1 cellular context compared by ENCODE assay signal in the genomic region with DNA sequence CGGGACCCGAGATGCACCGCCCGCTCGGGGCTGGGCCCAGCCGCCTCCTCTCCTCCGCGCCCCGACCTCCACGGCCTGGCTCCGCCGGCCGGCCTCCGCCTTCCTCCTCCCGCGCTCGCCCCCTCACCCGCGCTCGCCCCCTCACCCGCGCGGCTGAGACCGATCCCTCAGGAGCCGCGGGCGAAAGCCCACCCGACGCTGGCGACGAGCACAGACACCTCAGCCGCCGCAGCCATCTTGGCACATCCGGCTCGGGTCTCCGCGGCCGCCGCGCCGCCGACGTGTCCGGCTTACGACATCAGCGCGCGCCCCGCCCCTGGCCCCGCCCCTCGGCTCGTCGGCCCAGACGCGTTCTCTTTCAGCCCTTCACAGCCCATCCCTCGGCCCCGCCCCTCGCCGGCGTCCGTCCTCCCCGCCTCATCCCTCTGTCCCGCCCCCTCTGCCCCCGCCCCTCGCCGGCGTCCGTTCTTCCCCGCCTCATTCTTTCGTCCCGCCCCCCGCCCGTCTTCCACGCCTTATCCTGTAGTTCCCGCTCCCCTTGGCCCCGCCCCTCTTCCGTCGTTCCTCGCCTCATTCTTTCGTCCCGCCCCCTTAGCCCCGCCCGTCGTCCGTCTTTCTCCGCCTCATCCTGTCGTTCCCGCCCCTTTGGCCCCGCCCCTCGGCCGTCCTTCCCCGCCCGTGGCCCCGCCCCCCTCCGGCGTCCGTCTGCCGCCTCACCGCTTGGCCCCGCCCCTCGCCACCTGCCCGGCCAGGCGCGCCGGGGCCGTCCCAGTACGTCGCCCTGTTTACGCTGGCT.
TF ChIP-seq lines count a peak whose summit lies in the region.

A gene with protein sequence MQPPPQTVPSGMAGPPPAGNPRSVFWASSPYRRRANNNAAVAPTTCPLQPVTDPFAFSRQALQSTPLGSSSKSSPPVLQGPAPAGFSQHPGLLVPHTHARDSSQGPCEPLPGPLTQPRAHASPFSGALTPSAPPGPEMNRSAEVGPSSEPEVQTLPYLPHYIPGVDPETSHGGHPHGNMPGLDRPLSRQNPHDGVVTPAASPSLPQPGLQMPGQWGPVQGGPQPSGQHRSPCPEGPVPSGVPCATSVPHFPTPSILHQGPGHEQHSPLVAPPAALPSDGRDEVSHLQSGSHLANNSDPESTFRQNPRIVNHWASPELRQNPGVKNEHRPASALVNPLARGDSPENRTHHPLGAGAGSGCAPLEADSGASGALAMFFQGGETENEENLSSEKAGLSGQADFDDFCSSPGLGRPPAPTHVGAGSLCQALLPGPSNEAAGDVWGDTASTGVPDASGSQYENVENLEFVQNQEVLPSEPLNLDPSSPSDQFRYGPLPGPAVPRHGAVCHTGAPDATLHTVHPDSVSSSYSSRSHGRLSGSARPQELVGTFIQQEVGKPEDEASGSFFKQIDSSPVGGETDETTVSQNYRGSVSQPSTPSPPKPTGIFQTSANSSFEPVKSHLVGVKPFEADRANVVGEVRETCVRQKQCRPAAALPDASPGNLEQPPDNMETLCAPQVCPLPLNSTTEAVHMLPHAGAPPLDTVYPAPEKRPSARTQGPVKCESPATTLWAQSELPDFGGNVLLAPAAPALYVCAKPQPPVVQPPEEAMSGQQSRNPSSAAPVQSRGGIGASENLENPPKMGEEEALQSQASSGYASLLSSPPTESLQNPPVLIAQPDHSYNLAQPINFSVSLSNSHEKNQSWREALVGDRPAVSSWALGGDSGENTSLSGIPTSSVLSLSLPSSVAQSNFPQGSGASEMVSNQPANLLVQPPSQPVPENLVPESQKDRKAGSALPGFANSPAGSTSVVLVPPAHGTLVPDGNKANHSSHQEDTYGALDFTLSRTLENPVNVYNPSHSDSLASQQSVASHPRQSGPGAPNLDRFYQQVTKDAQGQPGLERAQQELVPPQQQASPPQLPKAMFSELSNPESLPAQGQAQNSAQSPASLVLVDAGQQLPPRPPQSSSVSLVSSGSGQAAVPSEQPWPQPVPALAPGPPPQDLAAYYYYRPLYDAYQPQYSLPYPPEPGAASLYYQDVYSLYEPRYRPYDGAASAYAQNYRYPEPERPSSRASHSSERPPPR (N-terminal part only) (minus strand): TSS at position 248 of the 796 bp plus-strand sequence. CDS start 5,425 bp downstream, outside the sequence.

TF ChIP-seq in HEK293, 187 proteins besides CTCF, POLR2A, EP300 and RAD21 (continued from another document and continues in another):
- TF ChIP-seq, protein P1, sequence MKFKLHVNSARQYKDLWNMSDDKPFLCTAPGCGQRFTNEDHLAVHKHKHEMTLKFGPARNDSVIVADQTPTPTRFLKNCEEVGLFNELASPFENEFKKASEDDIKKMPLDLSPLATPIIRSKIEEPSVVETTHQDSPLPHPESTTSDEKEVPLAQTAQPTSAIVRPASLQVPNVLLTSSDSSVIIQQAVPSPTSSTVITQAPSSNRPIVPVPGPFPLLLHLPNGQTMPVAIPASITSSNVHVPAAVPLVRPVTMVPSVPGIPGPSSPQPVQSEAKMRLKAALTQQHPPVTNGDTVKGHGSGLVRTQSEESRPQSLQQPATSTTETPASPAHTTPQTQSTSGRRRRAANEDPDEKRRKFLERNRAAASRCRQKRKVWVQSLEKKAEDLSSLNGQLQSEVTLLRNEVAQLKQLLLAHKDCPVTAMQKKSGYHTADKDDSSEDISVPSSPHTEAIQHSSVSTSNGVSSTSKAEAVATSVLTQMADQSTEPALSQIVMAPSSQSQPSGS (tag by site-specific recombination; IDR thresholded peaks at IDR 0.05; ENCODE audit: low read depth), result no peak
- TF ChIP-seq, protein P2, sequence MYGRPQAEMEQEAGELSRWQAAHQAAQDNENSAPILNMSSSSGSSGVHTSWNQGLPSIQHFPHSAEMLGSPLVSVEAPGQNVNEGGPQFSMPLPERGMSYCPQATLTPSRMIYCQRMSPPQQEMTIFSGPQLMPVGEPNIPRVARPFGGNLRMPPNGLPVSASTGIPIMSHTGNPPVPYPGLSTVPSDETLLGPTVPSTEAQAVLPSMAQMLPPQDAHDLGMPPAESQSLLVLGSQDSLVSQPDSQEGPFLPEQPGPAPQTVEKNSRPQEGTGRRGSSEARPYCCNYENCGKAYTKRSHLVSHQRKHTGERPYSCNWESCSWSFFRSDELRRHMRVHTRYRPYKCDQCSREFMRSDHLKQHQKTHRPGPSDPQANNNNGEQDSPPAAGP (tag by site-specific recombination; IDR thresholded peaks at IDR 0.05), result peak; percentile 34; the same call in 1 of the 2 replicates
- TF ChIP-seq ZNF561 (tag by site-specific recombination; IDR thresholded peaks at IDR 0.05; ENCODE audit: borderline replicate concordance) (peak; percentile 87; the same call in 1 of the 2 replicates), ZNF48 (tag by site-specific recombination; IDR thresholded peaks at IDR 0.05) (no peak), ZNF146 (tag by site-specific recombination; IDR thresholded peaks at IDR 0.05) (no peak), TCF7L2 (IDR thresholded peaks at IDR 0.05; ENCODE audit: borderline replicate concordance, low read depth, low read length) (no peak), ZNF660 (tag by site-specific recombination; IDR thresholded peaks at IDR 0.05) (peak; percentile 56; the same call in 1 of the 2 replicates), SP3 (tag by site-specific recombination; IDR thresholded peaks at IDR 0.05) (peak; percentile 91), EGR2 (tag by site-specific recombination; IDR thresholded peaks at IDR 0.05; ENCODE audit: low read depth) (peak; percentile 65), ZNF792 (tag by site-specific recombination; IDR thresholded peaks at IDR 0.05) (no peak), GLI4 (tag by site-specific recombination; IDR thresholded peaks at IDR 0.05) (no peak), ZNF391 (tag by site-specific recombination; IDR thresholded peaks at IDR 0.05; ENCODE audit: borderline replicate concordance, low read depth) (0 out of 2 replicates have a peak, but pooled peaks have one; percentile 43), KLF16 (tag by site-specific recombination; IDR thresholded peaks at IDR 0.05) (peak; percentile 53; the same call in 1 of the 2 replicates), ZNF10 (tag by site-specific recombination; IDR thresholded peaks at IDR 0.05) (no peak), ZNF529 (tag by site-specific recombination; IDR thresholded peaks at IDR 0.05; ENCODE audit: insufficient replicate concordance) (no peak), ZNF121 (tag by site-specific recombination; IDR thresholded peaks at IDR 0.05) (no peak), GFI1B (tag by site-specific recombination; IDR thresholded peaks at IDR 0.05) (no peak), ZNF239 (tag by site-specific recombination; IDR thresholded peaks at IDR 0.05) (no peak), KLF7 (tag by site-specific recombination; IDR thresholded peaks at IDR 0.05; ENCODE audit: borderline replicate concordance) (no peak), SP2 (tag by site-specific recombination; IDR thresholded peaks at IDR 0.05) (peak; percentile 86), YY2 (tag by site-specific recombination; IDR thresholded peaks at IDR 0.05) (peak; percentile 76), ZNF514 (tag by site-specific recombination; IDR thresholded peaks at IDR 0.05) (no peak), ZNF549 (tag by site-specific recombination; IDR thresholded peaks at IDR 0.05) (no peak), GLIS1 (tag by site-specific recombination; IDR thresholded peaks at IDR 0.05) (no peak), YY1 (tag by site-specific recombination; IDR thresholded peaks at IDR 0.05) (peak; percentile 90), FEZF1 (tag by site-specific recombination; IDR thresholded peaks at IDR 0.05) (no peak), KLF8 (tag by site-specific recombination; IDR thresholded peaks at IDR 0.05) (peak; percentile 93), ZNF292 (tag by site-specific recombination; IDR thresholded peaks at IDR 0.05; ENCODE audit: borderline replicate concordance, low read depth) (0 out of 2 replicates have a peak, but pooled peaks have one; percentile 8), ZNF768 (tag by site-specific recombination; IDR thresholded peaks at IDR 0.05) (no peak), ZBTB48 (tag by site-specific recombination; IDR thresholded peaks at IDR 0.05) (no peak), ZNF785 (tag by site-specific recombination; IDR thresholded peaks at IDR 0.05) (no peak)
- TF ChIP-seq, protein P3, sequence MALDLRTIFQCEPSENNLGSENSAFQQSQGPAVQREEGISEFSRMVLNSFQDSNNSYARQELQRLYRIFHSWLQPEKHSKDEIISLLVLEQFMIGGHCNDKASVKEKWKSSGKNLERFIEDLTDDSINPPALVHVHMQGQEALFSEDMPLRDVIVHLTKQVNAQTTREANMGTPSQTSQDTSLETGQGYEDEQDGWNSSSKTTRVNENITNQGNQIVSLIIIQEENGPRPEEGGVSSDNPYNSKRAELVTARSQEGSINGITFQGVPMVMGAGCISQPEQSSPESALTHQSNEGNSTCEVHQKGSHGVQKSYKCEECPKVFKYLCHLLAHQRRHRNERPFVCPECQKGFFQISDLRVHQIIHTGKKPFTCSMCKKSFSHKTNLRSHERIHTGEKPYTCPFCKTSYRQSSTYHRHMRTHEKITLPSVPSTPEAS (tag by site-specific recombination; IDR thresholded peaks at IDR 0.05), result no peak
- TF ChIP-seq, protein P4, sequence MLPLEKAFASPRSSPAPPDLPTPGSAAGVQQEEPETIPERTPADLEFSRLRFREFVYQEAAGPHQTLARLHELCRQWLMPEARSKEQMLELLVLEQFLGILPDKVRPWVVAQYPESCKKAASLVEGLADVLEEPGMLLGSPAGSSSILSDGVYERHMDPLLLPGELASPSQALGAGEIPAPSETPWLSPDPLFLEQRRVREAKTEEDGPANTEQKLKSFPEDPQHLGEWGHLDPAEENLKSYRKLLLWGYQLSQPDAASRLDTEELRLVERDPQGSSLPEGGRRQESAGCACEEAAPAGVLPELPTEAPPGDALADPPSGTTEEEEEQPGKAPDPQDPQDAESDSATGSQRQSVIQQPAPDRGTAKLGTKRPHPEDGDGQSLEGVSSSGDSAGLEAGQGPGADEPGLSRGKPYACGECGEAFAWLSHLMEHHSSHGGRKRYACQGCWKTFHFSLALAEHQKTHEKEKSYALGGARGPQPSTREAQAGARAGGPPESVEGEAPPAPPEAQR (tag by site-specific recombination; IDR thresholded peaks at IDR 0.05), result 0 out of 2 replicates have a peak, but pooled peaks have one; percentile 64
- TF ChIP-seq, protein P5, sequence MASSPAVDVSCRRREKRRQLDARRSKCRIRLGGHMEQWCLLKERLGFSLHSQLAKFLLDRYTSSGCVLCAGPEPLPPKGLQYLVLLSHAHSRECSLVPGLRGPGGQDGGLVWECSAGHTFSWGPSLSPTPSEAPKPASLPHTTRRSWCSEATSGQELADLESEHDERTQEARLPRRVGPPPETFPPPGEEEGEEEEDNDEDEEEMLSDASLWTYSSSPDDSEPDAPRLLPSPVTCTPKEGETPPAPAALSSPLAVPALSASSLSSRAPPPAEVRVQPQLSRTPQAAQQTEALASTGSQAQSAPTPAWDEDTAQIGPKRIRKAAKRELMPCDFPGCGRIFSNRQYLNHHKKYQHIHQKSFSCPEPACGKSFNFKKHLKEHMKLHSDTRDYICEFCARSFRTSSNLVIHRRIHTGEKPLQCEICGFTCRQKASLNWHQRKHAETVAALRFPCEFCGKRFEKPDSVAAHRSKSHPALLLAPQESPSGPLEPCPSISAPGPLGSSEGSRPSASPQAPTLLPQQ (tag by site-specific recombination; IDR thresholded peaks at IDR 0.05), result peak; percentile 67; the same call in 1 of the 2 replicates
- TF ChIP-seq, protein P6, sequence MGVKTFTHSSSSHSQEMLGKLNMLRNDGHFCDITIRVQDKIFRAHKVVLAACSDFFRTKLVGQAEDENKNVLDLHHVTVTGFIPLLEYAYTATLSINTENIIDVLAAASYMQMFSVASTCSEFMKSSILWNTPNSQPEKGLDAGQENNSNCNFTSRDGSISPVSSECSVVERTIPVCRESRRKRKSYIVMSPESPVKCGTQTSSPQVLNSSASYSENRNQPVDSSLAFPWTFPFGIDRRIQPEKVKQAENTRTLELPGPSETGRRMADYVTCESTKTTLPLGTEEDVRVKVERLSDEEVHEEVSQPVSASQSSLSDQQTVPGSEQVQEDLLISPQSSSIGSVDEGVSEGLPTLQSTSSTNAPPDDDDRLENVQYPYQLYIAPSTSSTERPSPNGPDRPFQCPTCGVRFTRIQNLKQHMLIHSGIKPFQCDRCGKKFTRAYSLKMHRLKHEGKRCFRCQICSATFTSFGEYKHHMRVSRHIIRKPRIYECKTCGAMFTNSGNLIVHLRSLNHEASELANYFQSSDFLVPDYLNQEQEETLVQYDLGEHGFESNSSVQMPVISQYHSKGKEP (tag by site-specific recombination; IDR thresholded peaks at IDR 0.05), result no peak
- TF ChIP-seq, protein P7, sequence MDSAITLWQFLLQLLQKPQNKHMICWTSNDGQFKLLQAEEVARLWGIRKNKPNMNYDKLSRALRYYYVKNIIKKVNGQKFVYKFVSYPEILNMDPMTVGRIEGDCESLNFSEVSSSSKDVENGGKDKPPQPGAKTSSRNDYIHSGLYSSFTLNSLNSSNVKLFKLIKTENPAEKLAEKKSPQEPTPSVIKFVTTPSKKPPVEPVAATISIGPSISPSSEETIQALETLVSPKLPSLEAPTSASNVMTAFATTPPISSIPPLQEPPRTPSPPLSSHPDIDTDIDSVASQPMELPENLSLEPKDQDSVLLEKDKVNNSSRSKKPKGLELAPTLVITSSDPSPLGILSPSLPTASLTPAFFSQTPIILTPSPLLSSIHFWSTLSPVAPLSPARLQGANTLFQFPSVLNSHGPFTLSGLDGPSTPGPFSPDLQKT (IDR thresholded peaks at IDR 0.05; ENCODE audit: borderline replicate concordance, low read depth, low read length), result peak; percentile 31; the same call in 1 of the 2 replicates
- TF ChIP-seq, protein P8, sequence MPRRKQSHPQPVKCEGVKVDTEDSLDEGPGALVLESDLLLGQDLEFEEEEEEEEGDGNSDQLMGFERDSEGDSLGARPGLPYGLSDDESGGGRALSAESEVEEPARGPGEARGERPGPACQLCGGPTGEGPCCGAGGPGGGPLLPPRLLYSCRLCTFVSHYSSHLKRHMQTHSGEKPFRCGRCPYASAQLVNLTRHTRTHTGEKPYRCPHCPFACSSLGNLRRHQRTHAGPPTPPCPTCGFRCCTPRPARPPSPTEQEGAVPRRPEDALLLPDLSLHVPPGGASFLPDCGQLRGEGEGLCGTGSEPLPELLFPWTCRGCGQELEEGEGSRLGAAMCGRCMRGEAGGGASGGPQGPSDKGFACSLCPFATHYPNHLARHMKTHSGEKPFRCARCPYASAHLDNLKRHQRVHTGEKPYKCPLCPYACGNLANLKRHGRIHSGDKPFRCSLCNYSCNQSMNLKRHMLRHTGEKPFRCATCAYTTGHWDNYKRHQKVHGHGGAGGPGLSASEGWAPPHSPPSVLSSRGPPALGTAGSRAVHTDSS (tag by site-specific recombination; IDR thresholded peaks at IDR 0.05), result no peak
- TF ChIP-seq, protein P9, sequence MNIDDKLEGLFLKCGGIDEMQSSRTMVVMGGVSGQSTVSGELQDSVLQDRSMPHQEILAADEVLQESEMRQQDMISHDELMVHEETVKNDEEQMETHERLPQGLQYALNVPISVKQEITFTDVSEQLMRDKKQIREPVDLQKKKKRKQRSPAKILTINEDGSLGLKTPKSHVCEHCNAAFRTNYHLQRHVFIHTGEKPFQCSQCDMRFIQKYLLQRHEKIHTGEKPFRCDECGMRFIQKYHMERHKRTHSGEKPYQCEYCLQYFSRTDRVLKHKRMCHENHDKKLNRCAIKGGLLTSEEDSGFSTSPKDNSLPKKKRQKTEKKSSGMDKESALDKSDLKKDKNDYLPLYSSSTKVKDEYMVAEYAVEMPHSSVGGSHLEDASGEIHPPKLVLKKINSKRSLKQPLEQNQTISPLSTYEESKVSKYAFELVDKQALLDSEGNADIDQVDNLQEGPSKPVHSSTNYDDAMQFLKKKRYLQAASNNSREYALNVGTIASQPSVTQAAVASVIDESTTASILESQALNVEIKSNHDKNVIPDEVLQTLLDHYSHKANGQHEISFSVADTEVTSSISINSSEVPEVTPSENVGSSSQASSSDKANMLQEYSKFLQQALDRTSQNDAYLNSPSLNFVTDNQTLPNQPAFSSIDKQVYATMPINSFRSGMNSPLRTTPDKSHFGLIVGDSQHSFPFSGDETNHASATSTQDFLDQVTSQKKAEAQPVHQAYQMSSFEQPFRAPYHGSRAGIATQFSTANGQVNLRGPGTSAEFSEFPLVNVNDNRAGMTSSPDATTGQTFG (tag by site-specific recombination; IDR thresholded peaks at IDR 0.05; ENCODE audit: borderline replicate concordance), result no peak
